Comparison of ENCODE assay signal across 1 cellular context in genomic region chr6:36622901-36623546, GRCh38.
TF ChIP-seq lines count a peak whose summit lies in the region.

No MANE protein-coding gene starts in this region.

TF ChIP-seq in GM12878, 131 proteins besides CTCF, POLR2A, EP300 and RAD21:
- TF ChIP-seq NBN (IDR thresholded peaks at IDR 0.05) (no peak), NR2F1 (conservative IDR thresholded peaks at IDR 0.05) (0 out of 2 replicates have a peak, but pooled peaks have one; percentile 18), BRCA1 (IDR thresholded peaks at IDR 0.05; ENCODE audit: low read depth, low read length) (no peak)
